ENCODE assay signal across 13 cellular contexts in genomic region chr10:34526186-34526585, GRCh38.
A peak's percentile ranks its signal among the peaks of the same experiment; 100 is the strongest.
DNase-seq lines count a peak whose midpoint lies in the region; ATAC-seq and TF ChIP-seq lines count a peak whose summit lies in the region.
"Had no signal": no experiment of that assay in that cellular context is flagged by ENCODE, and none has a peak within 500 bp of the region (broad histone marks: within the 10 kb centered on the region; RNA-seq: fewer than 3 reads in every experiment).

No MANE protein-coding gene starts in this region.

- POLR2A ChIA-PET in BJ (lab: Charles Lee) (interaction anchor here (0.8 kb wide), 1 partner anchor 1235 kb away, joined by 3 read pairs; no protein-coding TSS in a partner anchor), PC-3 (lab: Charles Lee; ENCODE audit: unreplicated experiment) (interaction anchor here (0.5 to 1.1 kb wide), 5 partner anchors 92 to 1457 kb away, joined by 3 to 16 read pairs (median 4); no protein-coding TSS in a partner anchor)
- POLR2A ChIA-PET in CD8-positive, alpha-beta T cell (lab: Charles Lee): no interaction called here

- H3K4me2 ChIP-seq in PC-3 (ENCODE audit: low read length): peak overlapping the region; percentile 77

- TF ChIP-seq CTCF in BJ (IDR thresholded peaks at IDR 0.05; ENCODE audit: insufficient read depth, low read depth, low read length): no peak
- no peak for TF ChIP-seq CTCF in PC-3 (conservative IDR thresholded peaks at IDR 0.05; ENCODE audit: low read depth, low read length)
- no peak for TF ChIP-seq CTCF in esophagus squamous epithelium (IDR thresholded peaks at IDR 0.05)
- no peak for TF ChIP-seq CTCF in osteocyte (IDR thresholded peaks at IDR 0.05)
- TF ChIP-seq CTCF in CD8-positive, alpha-beta T cell (IDR thresholded peaks at IDR 0.05): no peak

- H3K9me3 ChIP-seq in PC-3 (ENCODE audit: low read length): peaks cover 1% of the 10 kb centered on the region; the same call in 1 of the 2 replicates
- H3K9me3 ChIP-seq in esophagus squamous epithelium: peaks cover 0 to 5% (median 4%) of the 10 kb centered on the region in 3 donors
- no peaks in the 10 kb centered on the region for H3K9me3 ChIP-seq in CD8-positive, alpha-beta T cell (ENCODE audit: low read length)

- no peaks in the 10 kb centered on the region for H3K27me3 Mint-ChIP-seq in osteocyte (ENCODE audit: unreplicated experiment)
- no peaks in the 10 kb centered on the region for H3K27me3 Mint-ChIP-seq in CD8-positive, alpha-beta T cell (ENCODE audit: low read depth)

- CTCF ChIA-PET in BJ (lab: Yijun Ruan, JAX) (interaction anchor here (0.8 to 2.0 kb wide), 2 partner anchors 111 to 112 kb away, joined by 4 to 13 read pairs; no protein-coding TSS in a partner anchor), PC-3 (lab: Charles Lee) (interaction anchor here (0.8 to 1.4 kb wide), 5 partner anchors 54 to 115 kb away, joined by 4 to 12 read pairs (median 5); no protein-coding TSS in a partner anchor)
- CTCF ChIA-PET in CD8-positive, alpha-beta T cell (lab: Charles Lee): no interaction called here

- H2AFZ ChIP-seq in PC-3 (ENCODE audit: low read length): peak overlapping the region; percentile 27

- BruUV-seq in PC-3 (replicated peaks; lab: Mats Ljungman, UMichigan): no TSS peak

- H3K27ac Mint-ChIP-seq in osteocyte (ENCODE audit: unreplicated experiment): peak overlapping the region; percentile 93
- no peak overlapping the region for H3K27ac Mint-ChIP-seq in CD8-positive, alpha-beta T cell
- H3K27ac Mint-ChIP-seq: dendritic cell treated with granulocyte-macrophage colony-stimulating factor and Interleukin-4, amounts not matched to agents 40 ng/mL and 50 ng/mL, for 4 days; T-helper 1 cell treated with Interleukin-12 subunit alpha and Interleukin-12 subunit beta and Interleukin-4 antibody, amounts not matched to agents 30 μg/mL and 1 μg/mL, for 36 hours had no signal

- H3K36me3 ChIP-seq in BJ (ENCODE audit: control insufficient read depth, insufficient read depth, low read length): no peaks in the 10 kb centered on the region
- peaks cover under 1% of the 10 kb centered on the region; the same call in 1 of the 2 replicates for H3K36me3 ChIP-seq in PC-3 (ENCODE audit: low read depth, low read length)
- no peaks in the 10 kb centered on the region for H3K36me3 ChIP-seq in esophagus squamous epithelium
- no peaks in the 10 kb centered on the region for H3K36me3 ChIP-seq in CD8-positive, alpha-beta T cell (ENCODE audit: insufficient read depth, low read length)

- H3K27me3 ChIP-seq in BJ (ENCODE audit: control insufficient read depth, insufficient read depth, low read length) (no peaks in the 10 kb centered on the region), PC-3 (ENCODE audit: low read length) (no peaks in the 10 kb centered on the region), esophagus squamous epithelium (no peaks in the 10 kb centered on the region)
- no peaks in the 10 kb centered on the region for H3K27me3 ChIP-seq in CD8-positive, alpha-beta T cell (ENCODE audit: insufficient read depth, low read length)

- H3K9me2 ChIP-seq in PC-3 (replicated peaks; ENCODE audit: low read length): no peaks in the 10 kb centered on the region

- H3K4me3 ChIP-seq in BJ (ENCODE audit: low read depth, low read length) (no peak overlapping the region; the same call in 1 of the 2 replicates), PC-3 (ENCODE audit: low read length) (peak overlapping the region; percentile 51), esophagus squamous epithelium (no peak overlapping the region)
- H3K4me3 ChIP-seq in CD8-positive, alpha-beta T cell (ENCODE audit: low read depth, low read length): no peak overlapping the region

- intact Hi-C loops in PC-3 (cut with micrococcal nuclease) (loop anchor here (1.0 to 10.0 kb wide), 7 partner anchors 112 to 1264 kb away; no protein-coding TSS in a partner anchor), esophagus squamous epithelium (cut with DNase I) (no loop called here)
- intact Hi-C loops in CD8-positive, alpha-beta T cell (cut with DNase I, micrococcal nuclease): loop anchor here in 1 of 2 experiments (10.0 kb wide), 1 partner anchor 109 kb away; no protein-coding TSS in a partner anchor

- no peak overlapping the region for H3K4me3 Mint-ChIP-seq in osteocyte (ENCODE audit: unreplicated experiment)
- H3K4me3 Mint-ChIP-seq in CD8-positive, alpha-beta T cell: no peak overlapping the region
- H3K4me3 Mint-ChIP-seq: activated T-cell treated with anti-CD3 and anti-CD28 coated beads, Interleukin-2, amount 50 U/mL, for 4 hours; dendritic cell treated with granulocyte-macrophage colony-stimulating factor and Interleukin-4, amounts not matched to agents 40 ng/mL and 50 ng/mL, for 4 days; T-helper 1 cell treated with Interleukin-12 subunit alpha and Interleukin-12 subunit beta and Interleukin-4 antibody, amounts not matched to agents 30 μg/mL and 1 μg/mL, for 36 hours had no signal

- 35 to 42% methylated on average over 3 of the region's 3 CpGs for WGBS in esophagus squamous epithelium, 2 donors

- peak overlapping the region; percentile 85 for H3K27ac ChIP-seq in PC-3 (ENCODE audit: low read length)
- peak overlapping the region in 3 of 4 donors; percentile 28 to 62 (median 37) for H3K27ac ChIP-seq in esophagus squamous epithelium
- H3K27ac ChIP-seq in CD8-positive, alpha-beta T cell (ENCODE audit: low read depth, low read length): no peak overlapping the region
- H3K27ac ChIP-seq: HL-60 had no signal

- DNase-seq in BJ (ENCODE audit: low read depth) (peak; percentile 28), PC-3 (peak; percentile 99), esophagus squamous epithelium (lab: John Stamatoyannopoulos, UW) (no peak), osteocyte (ENCODE audit: extremely low spot score, unreplicated experiment) (no peak)
- DNase-seq in CD8-positive, alpha-beta T cell: no peak
- no peak for DNase-seq in activated CD4-positive, alpha-beta T cell treated with anti-CD3 and anti-CD28 coated beads for 4 hours
- no peak for DNase-seq in stimulated activated CD4-positive, alpha-beta T cell treated with anti-CD3 and anti-CD28 coated beads, Interleukin-4, amount 100 ng/mL, for 1 hour
- DNase-seq: activated T-cell treated with anti-CD3 and anti-CD28 coated beads, Interleukin-2, amount 50 U/mL, for 4 hours; stimulated activated CD4-positive, alpha-beta T cell treated with anti-CD3 and anti-CD28 coated beads, Interleukin-15, amount 100 ng/mL, for 24 hours had no signal

- peak overlapping the region; percentile 78 for H3K9ac ChIP-seq in PC-3 (ENCODE audit: low read length)

- H3F3A ChIP-seq in PC-3 (ENCODE audit: low read length, unreplicated experiment): peaks cover 29% of the 10 kb centered on the region

- TF ChIP-seq POLR2A in esophagus squamous epithelium (IDR thresholded peaks at IDR 0.05): no peak

- H3K4me1 ChIP-seq in PC-3 (ENCODE audit: insufficient read depth, low read length) (peaks cover 75% of the 10 kb centered on the region), esophagus squamous epithelium (peaks cover 0 to 29% (median 12%) of the 10 kb centered on the region in 3 donors)
- no peaks in the 10 kb centered on the region for H3K4me1 ChIP-seq in CD8-positive, alpha-beta T cell (ENCODE audit: insufficient read depth, low read length)

- peaks cover 2% of the 10 kb centered on the region for H3K36me3 Mint-ChIP-seq in osteocyte (ENCODE audit: unreplicated experiment)
- H3K36me3 Mint-ChIP-seq in CD8-positive, alpha-beta T cell: no peaks in the 10 kb centered on the region

- H4K20me1 ChIP-seq in PC-3 (ENCODE audit: low read length): no peaks in the 10 kb centered on the region

- ATAC-seq in PC-3 (peak; percentile 63), GM19397 (IDR thresholded peaks at IDR 0.05; ENCODE audit: unreplicated experiment) (no peak)
- no peak for ATAC-seq in CD8-positive, alpha-beta T cell
- ATAC-seq: activated T-cell treated with anti-CD3 and anti-CD28 coated beads, Interleukin-2, amount 50 U/mL, for 4 hours had no signal

- peaks cover 59% of the 10 kb centered on the region for H3K79me2 ChIP-seq in PC-3 (ENCODE audit: low read length)

- peaks cover 8% of the 10 kb centered on the region for H3K9me3 Mint-ChIP-seq in osteocyte (ENCODE audit: unreplicated experiment)
- H3K9me3 Mint-ChIP-seq in CD8-positive, alpha-beta T cell: peaks cover 2% of the 10 kb centered on the region
- H3K9me3 Mint-ChIP-seq: dendritic cell treated with granulocyte-macrophage colony-stimulating factor and Interleukin-4, amounts not matched to agents 40 ng/mL and 50 ng/mL, for 4 days; T-helper 1 cell treated with Interleukin-12 subunit alpha and Interleukin-12 subunit beta and Interleukin-4 antibody, amounts not matched to agents 30 μg/mL and 1 μg/mL, for 36 hours had no signal

- H3K4me1 Mint-ChIP-seq in osteocyte (ENCODE audit: unreplicated experiment): peaks cover 45% of the 10 kb centered on the region
- peaks cover 3% of the 10 kb centered on the region for H3K4me1 Mint-ChIP-seq in CD8-positive, alpha-beta T cell (ENCODE audit: low read depth)

Comparison
In these comparisons a context has a peak if more than half of its experiments do, and no peak if none do; other contexts are left out.
1. DNase-seq: peak in BJ (single experiment) and PC-3 (single experiment); none in esophagus squamous epithelium (single experiment), osteocyte (single experiment), CD8-positive, alpha-beta T cell (0 of 7), activated CD4-positive, alpha-beta T cell treated with anti-CD3 and anti-CD28 coated beads for 4 hours (0 of 2) and stimulated activated CD4-positive, alpha-beta T cell treated with anti-CD3 and anti-CD28 coated beads, Interleukin-4, amount 100 ng/mL, for 1 hour (single experiment).